In genomic region chr7:149792220-149792595, GRCh38 we compare ENCODE assay signal across 22 cellular contexts. TPM values are rescaled to one million over a fixed set of nuclear protein-coding genes. Genes with fewer than 3 reads are reported as not detected.
"Had no signal": no experiment of that assay in that cellular context is flagged by ENCODE, and none has a peak within 500 bp of the region (broad histone marks: within the 10 kb centered on the region; RNA-seq: fewer than 3 reads in every experiment).

No MANE protein-coding gene starts in this region.

- H3K4me1 ChIP-seq: foreskin keratinocyte had no signal

- H3K36me3 ChIP-seq: esophagus muscularis mucosa, gastroesophageal sphincter, heart left ventricle, left lung, lower lobe of right lung had no signal

- H3K4me3 ChIP-seq: coronary artery, dorsolateral prefrontal cortex, esophagus muscularis mucosa, gastroesophageal sphincter, heart left ventricle, left lung, lower lobe of right lung, mucosa of descending colon had no signal

- DNase-seq: dermis blood vessel endothelial cell; dorsolateral prefrontal cortex; effector CD4-positive, alpha-beta T cell; effector memory CD4-positive, alpha-beta T cell; foreskin keratinocyte; heart left ventricle; hippocampal formation; left cardiac atrium; left lung; left ventricle myocardium superior; lower lobe of right lung; mesenchymal stem cell; mucosa of descending colon had no signal

- FAIRE-seq: colon, endothelial cell of umbilical vein, frontal cortex, islet of Langerhans, keratinocyte had no signal

- H3K27ac ChIP-seq: coronary artery, dorsolateral prefrontal cortex, esophagus muscularis mucosa, foreskin keratinocyte, gastroesophageal sphincter, heart left ventricle, left lung, lower lobe of right lung had no signal

- ATAC-seq: foreskin keratinocyte, gastroesophageal sphincter, heart left ventricle, left cardiac atrium, left lung, left ventricle myocardium superior, lower lobe of right lung, mucosa of descending colon had no signal

- H3K9me3 ChIP-seq: esophagus muscularis mucosa, gastroesophageal sphincter, heart left ventricle, left lung, lower lobe of right lung, mucosa of descending colon had no signal

RNA-seq across cellular contexts. Expression of gene ZNF467, which starts 18.8 kb away (rescaled TPM):
- total RNA-seq: kidney epithelial cell had no signal
